Comparison of ENCODE assay signal across 8 cellular contexts in the genomic region with DNA sequence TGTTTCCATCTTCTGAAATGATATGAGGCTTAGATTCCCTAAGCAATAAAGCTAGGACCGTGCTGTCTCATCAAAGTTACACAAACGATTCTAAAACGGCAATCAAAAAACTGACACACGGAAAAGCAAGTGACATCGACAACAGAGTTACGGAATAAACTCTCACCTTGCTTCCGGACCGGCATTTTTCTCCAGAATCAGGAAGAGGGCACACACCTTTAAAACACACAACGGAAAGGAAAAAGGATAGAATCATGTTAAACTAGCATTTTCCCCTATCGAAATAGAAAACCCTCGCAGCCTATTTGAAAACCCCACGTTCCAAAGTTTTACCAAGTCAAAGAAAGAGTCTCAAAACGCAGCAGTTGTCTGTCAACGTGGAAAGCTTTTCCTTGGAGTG. TPM values are rescaled to one million over a fixed set of nuclear protein-coding genes. Genes with fewer than 3 reads are reported as not detected.
A peak's percentile ranks its signal among the peaks of the same experiment; 100 is the strongest.
DNase-seq lines count a peak whose midpoint lies in the region; ATAC-seq and TF ChIP-seq lines count a peak whose summit lies in the region.

No MANE protein-coding gene starts in this region.

- peak overlapping the region; percentile 98 for H3K4me3 ChIP-seq in suprapubic skin

- H3K4me1 Mint-ChIP-seq in immature natural killer cell: peaks cover 32 to 55% of the 10 kb centered on the region in 2 donors

- peak overlapping the region; percentile 88 to 99 (median 96) for H3K4me3 Mint-ChIP-seq in immature natural killer cell

- peak; percentile 12 for DNase-seq in stimulated activated CD4-positive, alpha-beta T cell treated with anti-CD3 and anti-CD28 coated beads, Interleukin-15, amount 100 ng/mL, for 24 hours
- no peak for DNase-seq in stimulated activated CD4-positive, alpha-beta T cell treated with anti-CD3 and anti-CD28 coated beads, Interleukin-4, amount 100 ng/mL, for 4 hours
- DNase-seq in activated naive CD4-positive, alpha-beta T cell treated with anti-CD3 and anti-CD28 coated beads, Interleukin-2, amount 50 U/mL, for 72 hours (ENCODE audit: low spot score in 2 of 2): no peak
- DNase-seq in immature natural killer cell: no peak
- DNase-seq in suprapubic skin (ENCODE audit: low spot score in 2 of 2): no peak
- DNase-seq in NCI-H2029 treated with DMSO at 0.1 percent for 48 hours (lab: John Stamatoyannopoulos, UW): no peak
- no peak for DNase-seq in activated CD8-positive, alpha-beta memory T cell treated with anti-CD3 and anti-CD28 coated beads, Interleukin-2, amount 50 U/mL, for 48 hours

- no peak for TF ChIP-seq POLR2A in suprapubic skin (IDR thresholded peaks at IDR 0.05)

- H3K36me3 ChIP-seq in suprapubic skin: peaks cover 7% of the 10 kb centered on the region

- peaks cover 6 to 11% of the 10 kb centered on the region in 2 donors for H3K36me3 Mint-ChIP-seq in activated naive CD4-positive, alpha-beta T cell treated with anti-CD3 and anti-CD28 coated beads, Interleukin-2, amount 50 U/mL, for 72 hours
- no peaks in the 10 kb centered on the region for H3K36me3 Mint-ChIP-seq in immature natural killer cell

- ATAC-seq in activated naive CD4-positive, alpha-beta T cell treated with anti-CD3 and anti-CD28 coated beads, Interleukin-2, amount 50 U/mL, for 72 hours: no peak
- ATAC-seq in GM21360 (IDR thresholded peaks at IDR 0.05; ENCODE audit: unreplicated experiment): no peak

- no peak for TF ChIP-seq EP300 in suprapubic skin (IDR thresholded peaks at IDR 0.05)

- H3K27me3 ChIP-seq in suprapubic skin: no peaks in the 10 kb centered on the region

- peaks cover 36% of the 10 kb centered on the region for H3K4me1 ChIP-seq in suprapubic skin

- peaks cover 4 to 14% (median 10%) of the 10 kb centered on the region in 3 donors for H3K27me3 Mint-ChIP-seq in immature natural killer cell (ENCODE audit: low read depth in 3 of 3)

- no peaks in the 10 kb centered on the region for H3K9me3 ChIP-seq in suprapubic skin

- peak overlapping the region; percentile 94 for H3K27ac ChIP-seq in suprapubic skin

- WGBS in suprapubic skin: 1% methylated on average over 14 of the region's 14 CpGs

- no peak for TF ChIP-seq CTCF in suprapubic skin (IDR thresholded peaks at IDR 0.05)

- peak overlapping the region; percentile 94 to 95 for H3K27ac Mint-ChIP-seq in activated naive CD4-positive, alpha-beta T cell treated with anti-CD3 and anti-CD28 coated beads, Interleukin-2, amount 50 U/mL, for 72 hours
- peak overlapping the region; percentile 84 to 96 (median 89) for H3K27ac Mint-ChIP-seq in immature natural killer cell

- peaks cover 0 to 3% of the 10 kb centered on the region in 2 donors for H3K9me3 Mint-ChIP-seq in activated naive CD4-positive, alpha-beta T cell treated with anti-CD3 and anti-CD28 coated beads, Interleukin-2, amount 50 U/mL, for 72 hours
- no peaks in the 10 kb centered on the region for H3K9me3 Mint-ChIP-seq in immature natural killer cell

RNA-seq across cellular contexts. Expression of gene DLG1, which starts 1.4 kb away (rescaled TPM):
- 100 to 1,000 TPM in 1 of 2 donors, 10 to 100 TPM in 1; 76.3 to 119 TPM for total RNA-seq in activated naive CD4-positive, alpha-beta T cell treated with anti-CD3 and anti-CD28 coated beads, Interleukin-2, amount 50 U/mL, for 72 hours
- polyA plus RNA-seq in immature natural killer cell: 10 to 100 TPM; 16.1 to 27.3 (median 26.3) TPM
- total RNA-seq in suprapubic skin: 100 to 1,000 TPM in 2 of 4 donors, 10 to 100 TPM in 2; 86.2 to 140 (median 103) TPM
